Comparison of ENCODE assay signal across 1 cellular context in the genomic region with DNA sequence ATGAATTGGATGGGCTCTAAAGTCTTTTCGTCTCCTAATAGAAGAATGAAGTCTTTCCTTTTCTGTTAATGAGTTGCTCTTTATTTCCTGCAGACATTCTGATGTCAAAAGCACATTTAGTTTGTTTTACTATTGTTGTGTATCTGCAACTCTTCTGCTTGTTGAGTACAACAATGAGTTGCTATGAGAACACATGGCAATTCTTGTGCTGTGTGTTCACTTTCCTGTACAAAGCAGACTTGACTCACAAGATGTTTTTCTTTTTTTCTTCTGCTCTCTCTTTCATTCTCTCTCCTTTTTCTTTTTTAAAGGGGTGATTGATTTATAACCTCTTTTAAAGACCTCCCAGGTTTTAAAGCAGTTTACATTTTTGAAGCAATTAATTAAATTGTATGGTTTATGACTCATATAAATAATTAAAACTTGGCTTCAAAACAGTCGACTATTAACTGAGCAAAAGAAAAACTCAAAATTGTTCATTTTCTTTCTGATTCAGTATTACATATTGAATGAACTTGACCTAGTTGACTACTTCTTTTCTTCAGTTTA.
TF ChIP-seq lines count a peak whose summit lies in the region.

No MANE protein-coding gene starts in this region.

TF ChIP-seq in SK-N-SH treated with all-trans-retinoic acid at 6 μM for 48 hours, 23 proteins besides CTCF, POLR2A, EP300 and RAD21 (continued from another document):
- TF ChIP-seq, protein P1, sequence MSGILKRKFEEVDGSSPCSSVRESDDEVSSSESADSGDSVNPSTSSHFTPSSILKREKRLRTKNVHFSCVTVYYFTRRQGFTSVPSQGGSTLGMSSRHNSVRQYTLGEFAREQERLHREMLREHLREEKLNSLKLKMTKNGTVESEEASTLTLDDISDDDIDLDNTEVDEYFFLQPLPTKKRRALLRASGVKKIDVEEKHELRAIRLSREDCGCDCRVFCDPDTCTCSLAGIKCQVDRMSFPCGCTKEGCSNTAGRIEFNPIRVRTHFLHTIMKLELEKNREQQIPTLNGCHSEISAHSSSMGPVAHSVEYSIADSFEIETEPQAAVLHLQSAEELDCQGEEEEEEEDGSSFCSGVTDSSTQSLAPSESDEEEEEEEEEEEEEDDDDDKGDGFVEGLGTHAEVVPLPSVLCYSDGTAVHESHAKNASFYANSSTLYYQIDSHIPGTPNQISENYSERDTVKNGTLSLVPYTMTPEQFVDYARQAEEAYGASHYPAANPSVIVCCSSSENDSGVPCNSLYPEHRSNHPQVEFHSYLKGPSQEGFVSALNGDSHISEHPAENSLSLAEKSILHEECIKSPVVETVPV (CRISPR knock-in tag; IDR thresholded peaks at IDR 0.05) = no peak
- TF ChIP-seq BACH2 (CRISPR knock-in tag; IDR thresholded peaks at IDR 0.05; ENCODE audit: borderline replicate concordance) = no peak
- TF ChIP-seq, protein P2, sequence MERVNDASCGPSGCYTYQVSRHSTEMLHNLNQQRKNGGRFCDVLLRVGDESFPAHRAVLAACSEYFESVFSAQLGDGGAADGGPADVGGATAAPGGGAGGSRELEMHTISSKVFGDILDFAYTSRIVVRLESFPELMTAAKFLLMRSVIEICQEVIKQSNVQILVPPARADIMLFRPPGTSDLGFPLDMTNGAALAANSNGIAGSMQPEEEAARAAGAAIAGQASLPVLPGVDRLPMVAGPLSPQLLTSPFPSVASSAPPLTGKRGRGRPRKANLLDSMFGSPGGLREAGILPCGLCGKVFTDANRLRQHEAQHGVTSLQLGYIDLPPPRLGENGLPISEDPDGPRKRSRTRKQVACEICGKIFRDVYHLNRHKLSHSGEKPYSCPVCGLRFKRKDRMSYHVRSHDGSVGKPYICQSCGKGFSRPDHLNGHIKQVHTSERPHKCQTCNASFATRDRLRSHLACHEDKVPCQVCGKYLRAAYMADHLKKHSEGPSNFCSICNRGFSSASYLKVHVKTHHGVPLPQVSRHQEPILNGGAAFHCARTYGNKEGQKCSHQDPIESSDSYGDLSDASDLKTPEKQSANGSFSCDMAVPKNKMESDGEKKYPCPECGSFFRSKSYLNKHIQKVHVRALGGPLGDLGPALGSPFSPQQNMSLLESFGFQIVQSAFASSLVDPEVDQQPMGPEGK (CRISPR knock-in tag; IDR thresholded peaks at IDR 0.05; ENCODE audit: borderline replicate concordance) = no peak
